8 cellular contexts compared by ENCODE assay signal in the genomic region with DNA sequence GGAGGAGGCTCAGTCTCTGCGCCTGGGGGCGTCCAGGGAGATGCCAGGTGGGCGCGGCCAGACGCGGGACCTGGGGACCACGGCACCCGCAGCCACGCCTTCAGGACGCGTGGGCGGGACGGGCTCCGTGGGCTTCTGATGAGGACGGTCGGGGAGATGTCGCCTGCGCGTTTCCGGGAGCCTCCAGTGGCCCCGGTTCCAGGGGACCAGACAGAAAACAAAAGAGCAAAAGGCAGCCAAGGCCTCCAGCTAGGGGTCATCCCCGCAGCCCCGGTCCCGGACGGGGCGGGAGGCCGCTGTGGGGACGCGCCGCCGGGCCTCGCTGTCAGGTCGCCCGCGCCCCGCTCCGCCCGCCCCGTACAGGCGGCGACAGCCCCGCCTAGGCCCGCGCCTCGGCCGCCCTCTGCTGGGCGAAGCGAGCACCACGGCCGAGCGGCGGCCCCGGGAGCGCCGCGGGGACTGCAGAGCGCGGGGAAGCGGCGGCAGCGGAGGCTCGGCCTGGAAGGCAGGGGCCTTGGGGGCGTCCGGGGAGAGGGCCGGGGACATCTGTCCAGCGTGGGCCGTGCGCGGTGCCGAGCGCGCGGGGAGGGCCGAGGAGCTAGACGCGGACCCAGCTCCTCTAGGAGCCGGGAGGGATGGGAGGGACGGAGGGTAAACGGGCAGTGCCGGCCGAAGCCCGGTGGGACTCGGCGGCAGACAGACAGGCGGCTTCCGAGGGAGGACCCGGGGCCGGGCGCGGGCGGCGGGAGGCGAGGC. TPM values are rescaled to one million over a fixed set of nuclear protein-coding genes. Genes with fewer than 3 reads are reported as not detected.
DNase-seq lines count a peak whose midpoint lies in the region; ATAC-seq and TF ChIP-seq lines count a peak whose summit lies in the region.

No MANE protein-coding gene starts in this region.

- intact Hi-C loops in dendritic cell treated with granulocyte-macrophage colony-stimulating factor and Interleukin-4, amounts not matched to agents 40 ng/mL and 50 ng/mL, for 4 days (cut with micrococcal nuclease) = loop anchor here (5.0 to 10.0 kb wide), 3 partner anchors 52 to 1950 kb away; no protein-coding TSS in a partner anchor
- intact Hi-C loops in right lobe of liver (cut with DNase I) = no loop called here

- peak overlapping the region; percentile 90 for H3K4me3 Mint-ChIP-seq in dendritic cell treated with granulocyte-macrophage colony-stimulating factor and Interleukin-4, amounts not matched to agents 40 ng/mL and 50 ng/mL, for 4 days

- H3K27me3 Mint-ChIP-seq in dendritic cell treated with granulocyte-macrophage colony-stimulating factor and Interleukin-4, amounts not matched to agents 40 ng/mL and 50 ng/mL, for 4 days = peaks cover 27% of the 10 kb centered on the region

- peak; percentile 52 for TF ChIP-seq POLR2A in right lobe of liver (IDR thresholded peaks at IDR 0.05)

- peak; percentile 58 for DNase-seq in AG10803 (ENCODE audit: low read depth)
- DNase-seq in NCI-H446 treated with DMSO at 0.1 percent for 48 hours (lab: John Stamatoyannopoulos, UW) = peak; percentile 14
- DNase-seq in activated CD4-positive, alpha-beta T cell treated with anti-CD3 and anti-CD28 coated beads, Interleukin-2, amount 50 U/mL, for 1 hour = peak; percentile 81
- DNase-seq in right lobe of liver = peak; percentile 79 to 82 (median 80)
- peak; percentile 81 to 82 for DNase-seq in stimulated activated CD4-positive, alpha-beta T cell treated with anti-CD3 and anti-CD28 coated beads, Interleukin-4, amount 100 ng/mL, for 4 hours

- no peaks in the 10 kb centered on the region for H3K36me3 Mint-ChIP-seq in dendritic cell treated with granulocyte-macrophage colony-stimulating factor and Interleukin-4, amounts not matched to agents 40 ng/mL and 50 ng/mL, for 4 days (ENCODE audit: low read depth)

- H3K4me3 ChIP-seq in AG10803 (ENCODE audit: low read length) (peak overlapping the region; percentile 63), right lobe of liver (peak overlapping the region; percentile 56 to 58 (median 58))

- 0% methylated on average over 8 of the region's 93 CpGs for WGBS in right lobe of liver (ENCODE audit: insufficient coverage, low coverage, low lambda C conversion rate, missing lambda C conversion rate)

- ATAC-seq in GM19023 (IDR thresholded peaks at IDR 0.05; ENCODE audit: unreplicated experiment) (peak; percentile 96), HG03175 (IDR thresholded peaks at IDR 0.05; ENCODE audit: unreplicated experiment) (peak; percentile 94), right lobe of liver (peak; percentile 95 to 98 (median 96))

- H3K4me1 ChIP-seq in right lobe of liver = peaks cover 0 to 6% (median 0%) of the 10 kb centered on the region in 4 donors

- peaks cover 11% of the 10 kb centered on the region for H3K9me3 Mint-ChIP-seq in dendritic cell treated with granulocyte-macrophage colony-stimulating factor and Interleukin-4, amounts not matched to agents 40 ng/mL and 50 ng/mL, for 4 days

- H3K27ac Mint-ChIP-seq in dendritic cell treated with granulocyte-macrophage colony-stimulating factor and Interleukin-4, amounts not matched to agents 40 ng/mL and 50 ng/mL, for 4 days = peak overlapping the region; percentile 82

- TF ChIP-seq CTCF in AG10803 (conservative IDR thresholded peaks at IDR 0.05; ENCODE audit: low read length) (peak; percentile 19; the same call in 1 of the 2 replicates), right lobe of liver (IDR thresholded peaks at IDR 0.05) (peak; percentile 61 to 96 (median 78))

- H3K9me3 ChIP-seq in right lobe of liver = no peaks in the 10 kb centered on the region

- H3K36me3 ChIP-seq in right lobe of liver = no peaks in the 10 kb centered on the region

- peaks cover 7% of the 10 kb centered on the region for H3K4me1 Mint-ChIP-seq in dendritic cell treated with granulocyte-macrophage colony-stimulating factor and Interleukin-4, amounts not matched to agents 40 ng/mL and 50 ng/mL, for 4 days (ENCODE audit: low read depth)

- H3K27me3 ChIP-seq in right lobe of liver = no peaks in the 10 kb centered on the region

- peak overlapping the region; percentile 66 to 83 (median 70) for H3K27ac ChIP-seq in right lobe of liver

RNA-seq across cellular contexts. Expression of gene TMEM242, which starts 48.7 kb away (rescaled TPM):
- 1 to 10 TPM; 4.4 to 8.8 (median 7.3) TPM for total RNA-seq in right lobe of liver

Comparison
In these comparisons a context has a peak if more than half of its experiments do, and no peak if none do; other contexts are left out.
1. Peak in every context shown above with its lines: DNase-seq, ATAC-seq, H3K4me3 ChIP-seq and H3K27ac ChIP-seq.
2. DNase-seq: peak in every context shown above with its lines; median percentile 82 in stimulated activated CD4-positive, alpha-beta T cell treated with anti-CD3 and anti-CD28 coated beads, Interleukin-4, amount 100 ng/mL, for 4 hours; 81 in activated CD4-positive, alpha-beta T cell treated with anti-CD3 and anti-CD28 coated beads, Interleukin-2, amount 50 U/mL, for 1 hour; 80 in right lobe of liver; 58 in AG10803; 14 in NCI-H446 treated with DMSO at 0.1 percent for 48 hours.